In genomic region chr15:87878161-87878560, GRCh38 we compare ENCODE assay signal across 18 cellular contexts.
DNase-seq lines count a peak whose midpoint lies in the region; ATAC-seq, FAIRE-seq and TF ChIP-seq lines count a peak whose summit lies in the region.
"Had no signal": no experiment of that assay in that cellular context is flagged by ENCODE, and none has a peak within 500 bp of the region (broad histone marks: within the 10 kb centered on the region; RNA-seq: fewer than 3 reads in every experiment).

No MANE protein-coding gene starts in this region.

- H3K36me3 ChIP-seq in astrocyte (ENCODE audit: insufficient read depth, low read length) (no peaks in the 10 kb centered on the region), A673 (ENCODE audit: insufficient read depth, low read length, poor library complexity, severe bottlenecking) (no peaks in the 10 kb centered on the region)
- H3K36me3 ChIP-seq in naive thymus-derived CD4-positive, alpha-beta T cell (ENCODE audit: control insufficient read depth in 2 of 3, insufficient read depth in 3 of 3, low read length in 3 of 3) = no peaks in the 10 kb centered on the region
- H3K36me3 ChIP-seq: BLaER1 had no signal

- no peaks in the 10 kb centered on the region for H3K36me3 Mint-ChIP-seq in astrocyte (ENCODE audit: low read depth, unreplicated experiment)
- no peaks in the 10 kb centered on the region for H3K36me3 Mint-ChIP-seq in naive thymus-derived CD4-positive, alpha-beta T cell
- H3K36me3 Mint-ChIP-seq: CD8-positive, alpha-beta T cell had no signal

- POLR2A ChIA-PET in naive thymus-derived CD4-positive, alpha-beta T cell (lab: Charles Lee) = no interaction called here
- POLR2A ChIA-PET in A673 (lab: Charles Lee; ENCODE audit: low non-redundant PET) = no interaction called here

- H3K4me2 ChIP-seq in astrocyte (ENCODE audit: low read length) = peak overlapping the region; percentile 23
- H3K4me2 ChIP-seq: A549, BLaER1 had no signal

- FAIRE-seq in astrocyte (lab: Jason Lieb, UNC) = no peak
- FAIRE-seq: A549, GM12878, HepG2 had no signal

- no peaks in the 10 kb centered on the region for H3K9me3 Mint-ChIP-seq in astrocyte (ENCODE audit: unreplicated experiment)
- peaks cover 0 to 5% (median 0%) of the 10 kb centered on the region in 11 donors for H3K9me3 Mint-ChIP-seq in naive thymus-derived CD4-positive, alpha-beta T cell
- H3K9me3 Mint-ChIP-seq: CD8-positive, alpha-beta T cell had no signal

- DNase-seq in NCI-H526 (lab: John Stamatoyannopoulos, UW) (peak; percentile 7 to 33), NCI-H526 treated with DMSO at 0.1 percent for 48 hours (lab: John Stamatoyannopoulos, UW) (no peak), EH (ENCODE audit: low read depth) (peak; percentile 26), astrocyte (ENCODE audit: low read depth) (no peak), A673 (ENCODE audit: low spot score) (no peak)
- DNase-seq in naive thymus-derived CD4-positive, alpha-beta T cell = no peak
- DNase-seq in activated CD4-positive, CD25-positive, alpha-beta regulatory T cell (lab: John Stamatoyannopoulos, UW) = no peak
- DNase-seq: Calu3; CD8-positive, alpha-beta T cell; DMS79 treated with DMSO at 0.1 percent for 48 hours; GOT3; H7 had no signal

- H3K27ac ChIP-seq in astrocyte (ENCODE audit: low read depth, low read length) (peak overlapping the region; percentile 25), A673 (ENCODE audit: low read depth, low read length, poor library complexity, severe bottlenecking) (no peak overlapping the region)
- H3K27ac ChIP-seq in naive thymus-derived CD4-positive, alpha-beta T cell (ENCODE audit: low read depth, low read length) = no peak overlapping the region
- H3K27ac ChIP-seq: 22Rv1, BLaER1 had no signal

- no peak for TF ChIP-seq CTCF in astrocyte (IDR thresholded peaks at IDR 0.05; ENCODE audit: insufficient read depth, low read depth, low read length)
- no peak for TF ChIP-seq CTCF in A673 (conservative IDR thresholded peaks at IDR 0.05; ENCODE audit: low read depth, low read length)

- H3K9me3 ChIP-seq in astrocyte (ENCODE audit: insufficient read depth, low read depth, low read length) (no peaks in the 10 kb centered on the region), A673 (ENCODE audit: low read depth, low read length, poor library complexity, severe bottlenecking) (no peaks in the 10 kb centered on the region)
- no peaks in the 10 kb centered on the region for H3K9me3 ChIP-seq in naive thymus-derived CD4-positive, alpha-beta T cell (ENCODE audit: control insufficient read depth in 2 of 3, low read length in 3 of 3)
- H3K9me3 ChIP-seq: A549, BLaER1 had no signal

- BruUV-seq in A673 (replicated peaks; lab: Mats Ljungman, UMichigan) = no TSS peak

- no peaks in the 10 kb centered on the region for H3K79me2 ChIP-seq in astrocyte (ENCODE audit: insufficient read depth, low read length)

- CTCF ChIA-PET in naive thymus-derived CD4-positive, alpha-beta T cell (lab: Charles Lee) = no interaction called here
- CTCF ChIA-PET in A673 (lab: Charles Lee) = no interaction called here

- peaks cover 23% of the 10 kb centered on the region for H3K4me1 ChIP-seq in astrocyte (ENCODE audit: insufficient read depth, low read length)
- H3K4me1 ChIP-seq in naive thymus-derived CD4-positive, alpha-beta T cell (ENCODE audit: control insufficient read depth in 2 of 2, insufficient read depth in 2 of 2, low read length in 2 of 2) = no peaks in the 10 kb centered on the region
- no peaks in the 10 kb centered on the region for H3K4me1 ChIP-seq in A673 (ENCODE audit: insufficient read depth, low read length, poor library complexity, severe bottlenecking)

- H3K4me1 Mint-ChIP-seq in astrocyte (ENCODE audit: low read depth, unreplicated experiment) = peaks cover 33% of the 10 kb centered on the region
- peaks cover 0 to 1% (median 0%) of the 10 kb centered on the region in 7 donors for H3K4me1 Mint-ChIP-seq in naive thymus-derived CD4-positive, alpha-beta T cell

- no peak overlapping the region for H3K4me3 Mint-ChIP-seq in astrocyte (ENCODE audit: unreplicated experiment)
- H3K4me3 Mint-ChIP-seq in naive thymus-derived CD4-positive, alpha-beta T cell = no peak overlapping the region
- H3K4me3 Mint-ChIP-seq: CD8-positive, alpha-beta T cell had no signal

- H3K27ac Mint-ChIP-seq in astrocyte (ENCODE audit: unreplicated experiment) = no peak overlapping the region
- H3K27ac Mint-ChIP-seq in naive thymus-derived CD4-positive, alpha-beta T cell = no peak overlapping the region
- H3K27ac Mint-ChIP-seq: CD8-positive, alpha-beta T cell had no signal

- H3K27me3 Mint-ChIP-seq in astrocyte (ENCODE audit: low read depth, unreplicated experiment) = no peaks in the 10 kb centered on the region
- H3K27me3 Mint-ChIP-seq in naive thymus-derived CD4-positive, alpha-beta T cell = peaks cover 0 to 23% (median 13%) of the 10 kb centered on the region in 5 donors

- peak; percentile 14 for ATAC-seq in naive thymus-derived CD4-positive, alpha-beta T cell
- ATAC-seq: CD8-positive, alpha-beta T cell; GM12878; HCT116; HepG2 had no signal

- H3K4me3 ChIP-seq in astrocyte (ENCODE audit: insufficient read depth, low read depth, low read length) (no peak overlapping the region), A673 (ENCODE audit: low read depth, low read length, poor library complexity, severe bottlenecking) (no peak overlapping the region)
- H3K4me3 ChIP-seq in naive thymus-derived CD4-positive, alpha-beta T cell (ENCODE audit: low read length) = no peak overlapping the region
- H3K4me3 ChIP-seq: A549, BLaER1, GM12878 had no signal

- H3K9ac ChIP-seq in astrocyte (ENCODE audit: low read length) = no peak overlapping the region
- H3K9ac ChIP-seq: BLaER1 had no signal

- H3K27me3 ChIP-seq in astrocyte (ENCODE audit: insufficient read depth, low read length) = no peaks in the 10 kb centered on the region
- H3K27me3 ChIP-seq in naive thymus-derived CD4-positive, alpha-beta T cell (ENCODE audit: control insufficient read depth in 2 of 2, insufficient read depth in 2 of 2, low read length in 2 of 2) = no peaks in the 10 kb centered on the region
- no peaks in the 10 kb centered on the region for H3K27me3 ChIP-seq in A673 (replicated peaks; ENCODE audit: insufficient read depth, low read depth, low read length, poor library complexity)
- H3K27me3 ChIP-seq: BLaER1 had no signal

- no peak overlapping the region for H2AFZ ChIP-seq in astrocyte (ENCODE audit: low read depth, low read length)

- H4K20me1 ChIP-seq in astrocyte (ENCODE audit: insufficient read depth, low read length) = no peaks in the 10 kb centered on the region
- H4K20me1 ChIP-seq: BLaER1 had no signal

- intact Hi-C loops in naive thymus-derived CD4-positive, alpha-beta T cell (cut with micrococcal nuclease) = no loop called here
- intact Hi-C loops in A673 (cut with micrococcal nuclease; ENCODE audit: unreplicated experiment) = no loop called here

Comparison
In these comparisons a context has a peak if more than half of its experiments do, and no peak if none do; other contexts are left out.
1. DNase-seq: peak in NCI-H526 (2 of 2) and EH (single experiment); none in NCI-H526 treated with DMSO at 0.1 percent for 48 hours (single experiment), astrocyte (single experiment), naive thymus-derived CD4-positive, alpha-beta T cell (0 of 9), A673 (single experiment) and activated CD4-positive, CD25-positive, alpha-beta regulatory T cell (0 of 4).